In the genomic region with DNA sequence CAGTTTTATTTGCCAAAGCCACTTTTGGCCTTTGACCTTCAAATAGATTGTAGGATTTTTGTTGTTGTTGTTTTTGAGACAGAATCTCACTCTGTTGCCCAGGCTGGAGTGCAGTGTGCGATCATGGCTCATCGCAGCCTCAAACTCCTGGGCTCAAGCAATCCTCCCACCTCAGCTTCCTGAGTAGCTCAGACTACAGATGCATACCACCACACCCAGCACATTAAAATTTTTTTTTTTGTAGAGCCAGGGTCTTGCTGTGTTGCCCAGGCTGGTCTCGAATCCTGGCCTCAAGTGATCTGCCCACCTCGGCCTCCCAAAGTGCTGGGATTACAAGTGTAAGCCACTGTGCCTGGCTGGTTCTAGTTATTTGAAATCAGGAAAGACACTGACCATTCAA, we compare ENCODE assay signal across 5 cellular contexts. TPM values are rescaled to one million over a fixed set of nuclear protein-coding genes. Genes with fewer than 3 reads are reported as not detected.
"Had no signal": no experiment of that assay in that cellular context is flagged by ENCODE, and none has a peak within 500 bp of the region (broad histone marks: within the 10 kb centered on the region; RNA-seq: fewer than 3 reads in every experiment).

No MANE protein-coding gene starts in this region.

RNA-seq across cellular contexts. Expression of a gene that starts 3.0 kb away (rescaled TPM):
- total RNA-seq: HT-29 had no signal

RNA-seq across cellular contexts. Expression of a gene that starts 34.6 kb away (rescaled TPM):
- total RNA-seq: GM23248, H4, HT-29, IMR-90 had no signal
- polyA plus RNA-seq: GM23248, IMR-90 had no signal

RNA-seq across cellular contexts. Expression of a gene that starts 59.2 kb away (rescaled TPM):
- total RNA-seq: GM23248, H4, H7, HT-29, IMR-90 had no signal
- polyA plus RNA-seq: IMR-90 had no signal
